13 cellular contexts compared by ENCODE assay signal in genomic region chr17:38601539-38602351, GRCh38. TPM values are rescaled to one million over a fixed set of nuclear protein-coding genes. Genes with fewer than 3 reads are reported as not detected.
DNase-seq lines count a peak whose midpoint lies in the region; ATAC-seq, FAIRE-seq and TF ChIP-seq lines count a peak whose summit lies in the region.
"Had no signal": no experiment of that assay in that cellular context is flagged by ENCODE, and none has a peak within 500 bp of the region (broad histone marks: within the 10 kb centered on the region; RNA-seq: fewer than 3 reads in every experiment).

No MANE protein-coding gene starts in this region.

- no peaks in the 10 kb centered on the region for H3K36me3 ChIP-seq in cardiac muscle cell
- no peaks in the 10 kb centered on the region for H3K36me3 ChIP-seq in esophagus muscularis mucosa

- peak overlapping the region; percentile 44 for H3K27ac ChIP-seq in cardiac muscle cell
- no peak overlapping the region for H3K27ac ChIP-seq in esophagus muscularis mucosa (replicated peaks in 1 of 4)
- H3K27ac ChIP-seq: C4-2B had no signal

- no peak for FAIRE-seq in urothelium cell line (lab: Jason Lieb, UNC)

- TF ChIP-seq CTCF in cardiac muscle cell (IDR thresholded peaks at IDR 0.05; ENCODE audit: low read depth, low read length) (no peak), esophagus muscularis mucosa (IDR thresholded peaks at IDR 0.05) (no peak)

- peaks cover 17% of the 10 kb centered on the region for H3K4me1 ChIP-seq in cardiac muscle cell (ENCODE audit: low read depth)
- H3K4me1 ChIP-seq in esophagus muscularis mucosa: peaks cover 9 to 44% (median 28%) of the 10 kb centered on the region in 4 donors

- 28% methylated on average over 24 of the region's 24 CpGs for WGBS in esophagus muscularis mucosa

- TF ChIP-seq EP300 in esophagus muscularis mucosa (IDR thresholded peaks at IDR 0.05): no peak

- H3K4me3 ChIP-seq in cardiac muscle cell (no peak overlapping the region), iPS-18c (ENCODE audit: insufficient read depth, low read depth, low read length) (peak overlapping the region; percentile 43), esophagus muscularis mucosa (no peak overlapping the region)

- ATAC-seq in left cardiac atrium (no peak), HG03342 (IDR thresholded peaks at IDR 0.05; ENCODE audit: unreplicated experiment) (no peak), Right ventricle myocardium superior (ENCODE audit: poor library complexity) (no peak)
- ATAC-seq: activated T-cell treated with anti-CD3 and anti-CD28 coated beads, Interleukin-2, amount 50 U/mL, for 4 hours had no signal

- DNase-seq in cardiac muscle cell (ENCODE audit: low read depth in 1 of 2, low spot score in 1 of 2): peak; percentile 33 to 66
- DNase-seq in left cardiac atrium: no peak
- peak; percentile 19 for DNase-seq in NCI-H524 treated with DMSO at 0.1 percent for 48 hours (lab: John Stamatoyannopoulos, UW)
- DNase-seq in urothelium cell line (ENCODE audit: low spot score): peak; percentile 47
- DNase-seq in esophagus muscularis mucosa (ENCODE audit: extremely low spot score): no peak
- no peak for DNase-seq in Right ventricle myocardium superior
- DNase-seq: activated T-cell treated with anti-CD3 and anti-CD28 coated beads, Interleukin-2, amount 50 U/mL, for 4 hours; cortex of kidney; hypothalamus had no signal

- peaks cover 34% of the 10 kb centered on the region for H3K27me3 ChIP-seq in cardiac muscle cell
- peaks cover 0 to 85% (median 13%) of the 10 kb centered on the region in 4 donors for H3K27me3 ChIP-seq in esophagus muscularis mucosa

- no peak for TF ChIP-seq POLR2A in esophagus muscularis mucosa (IDR thresholded peaks at IDR 0.05; ENCODE audit: low read depth)

- intact Hi-C loops in left cardiac atrium (cut with DNase I): no loop called here
- intact Hi-C loops in esophagus muscularis mucosa (cut with DNase I): loop anchor here (10.0 kb wide), 1 partner anchor 63 kb away; no protein-coding TSS in a partner anchor
- intact Hi-C loops in Right ventricle myocardium superior (cut with DNase I): no loop called here

- no peaks in the 10 kb centered on the region for H3K9me3 ChIP-seq in cardiac muscle cell (ENCODE audit: low read depth)
- no peaks in the 10 kb centered on the region for H3K9me3 ChIP-seq in iPS-18c (ENCODE audit: control insufficient read depth, insufficient read depth, low read length)
- no peaks in the 10 kb centered on the region for H3K9me3 ChIP-seq in esophagus muscularis mucosa

RNA-seq across cellular contexts. Expression of gene SRCIN1, which starts 4.0 kb away (rescaled TPM):
- total RNA-seq in cardiac muscle cell (5.2 and 10.8 TPM in 2 replicates), left cardiac atrium (1 to 10 TPM; 1.4 to 3.0 TPM), esophagus muscularis mucosa (1 to 10 TPM; 1.2 to 2.7 (median 2.3) TPM), Right ventricle myocardium superior (2.3 TPM)
- polyA plus RNA-seq in cardiac muscle cell: 2.3 and 4.6 TPM in 2 replicates
- total RNA-seq: LHCN-M2 had no signal

Comparison
In these comparisons a context has a peak if more than half of its experiments do, and no peak if none do; other contexts are left out.
1. DNase-seq: peak in cardiac muscle cell (2 of 2), NCI-H524 treated with DMSO at 0.1 percent for 48 hours (single experiment) and urothelium cell line (single experiment); none in left cardiac atrium (single experiment), esophagus muscularis mucosa (single experiment) and Right ventricle myocardium superior (single experiment).